Comparison of ENCODE assay signal across 1 cellular context in the genomic region with DNA sequence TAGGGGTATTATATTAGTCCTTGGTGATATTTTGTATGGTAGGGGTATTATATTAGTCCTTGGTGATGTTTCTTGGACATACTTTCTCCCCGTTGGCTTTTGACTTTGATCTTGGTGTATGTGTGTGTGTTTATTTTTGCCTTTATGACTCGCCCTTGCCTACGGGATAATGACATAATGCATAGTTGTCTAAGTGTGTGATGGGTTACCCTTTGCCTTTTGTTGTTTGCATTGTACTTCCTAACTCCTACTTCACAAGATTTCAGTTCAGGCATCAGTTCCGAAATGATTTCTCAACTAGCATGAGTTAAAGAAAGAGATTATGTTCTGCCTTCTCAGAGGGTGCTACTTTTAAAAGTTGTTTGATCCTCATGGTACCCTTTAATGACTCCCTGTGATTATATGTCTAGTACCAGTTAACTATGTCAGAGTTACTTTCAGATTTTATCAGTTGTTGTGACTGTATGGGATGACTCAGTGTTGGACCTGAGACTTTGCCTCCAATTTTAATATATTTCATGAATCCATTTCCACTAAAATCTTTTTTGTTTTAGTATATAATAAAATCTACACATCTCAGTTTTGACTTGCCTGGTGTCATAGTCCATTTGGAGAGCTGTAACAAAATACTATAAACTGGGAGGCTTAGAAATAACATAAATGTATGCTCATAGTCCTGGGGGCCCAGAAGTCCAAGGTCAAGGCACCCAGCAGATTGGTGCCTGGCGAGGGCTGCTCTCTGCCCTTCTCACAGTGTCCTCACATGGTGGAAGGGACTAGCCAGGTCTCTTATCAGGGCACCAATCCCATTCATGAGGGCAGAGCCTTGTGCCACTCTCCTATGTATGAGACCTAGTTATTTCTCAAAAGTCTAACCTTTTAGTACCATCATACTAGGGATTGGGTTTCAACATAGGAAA.
A peak's percentile ranks its signal among the peaks of the same experiment; 100 is the strongest.
TF ChIP-seq lines count a peak whose summit lies in the region.

No MANE protein-coding gene starts in this region.

TF ChIP-seq in IMR-90, 13 proteins besides CTCF, POLR2A, EP300 and RAD21 (continued from another document):
- TF ChIP-seq CEBPB (IDR thresholded peaks at IDR 0.05; ENCODE audit: low read depth, low read length): peak; percentile 40; the same call in 1 of the 2 replicates
- TF ChIP-seq MXI1 (IDR thresholded peaks at IDR 0.05; ENCODE audit: borderline replicate concordance, low read depth, low read length): no peak
